ENCODE assay signal across 15 cellular contexts in genomic region chr2:23586691-23587090, GRCh38.
"Had no signal": no experiment of that assay in that cellular context is flagged by ENCODE, and none has a peak within 500 bp of the region (broad histone marks: within the 10 kb centered on the region; RNA-seq: fewer than 3 reads in every experiment).

No MANE protein-coding gene starts in this region.

- H3K9me3 Mint-ChIP-seq: activated naive CD8-positive, alpha-beta T cell treated with anti-CD3 and anti-CD28 coated beads, Interleukin-2, amount 10 ng/mL, durations not matched to agents 7 days and 5 days; central memory CD8-positive, alpha-beta T cell had no signal

- H3K27me3 Mint-ChIP-seq: activated naive CD8-positive, alpha-beta T cell treated with anti-CD3 and anti-CD28 coated beads, Interleukin-2, amount 10 ng/mL, durations not matched to agents 7 days and 5 days had no signal

- H3K27me3 ChIP-seq: brain microvascular endothelial cell, upper lobe of left lung had no signal

- H3K36me3 ChIP-seq: brain microvascular endothelial cell, upper lobe of left lung had no signal

- H3K79me2 ChIP-seq: parathyroid adenoma had no signal

- H3K4me3 Mint-ChIP-seq: activated naive CD8-positive, alpha-beta T cell treated with anti-CD3 and anti-CD28 coated beads, Interleukin-2, amount 10 ng/mL, durations not matched to agents 7 days and 5 days; central memory CD8-positive, alpha-beta T cell had no signal

- H3K4me3 ChIP-seq: coronary artery, upper lobe of left lung had no signal

- H3K4me1 Mint-ChIP-seq: activated naive CD8-positive, alpha-beta T cell treated with anti-CD3 and anti-CD28 coated beads, Interleukin-2, amount 10 ng/mL, durations not matched to agents 7 days and 5 days; central memory CD8-positive, alpha-beta T cell had no signal

- H3K9me3 ChIP-seq: upper lobe of left lung had no signal

- DNase-seq: activated naive CD4-positive, alpha-beta T cell; activated naive CD8-positive, alpha-beta T cell treated with anti-CD3 and anti-CD28 coated beads, Interleukin-2, amount 10 ng/mL, durations not matched to agents 7 days and 5 days; brain microvascular endothelial cell; foreskin fibroblast; kidney glomerular epithelial cell; mesenchymal stem cell; stimulated activated CD4-positive, alpha-beta T cell treated with anti-CD3 and anti-CD28 coated beads, Interleukin-4, amount 100 ng/mL, for 1 hour; stimulated activated naive CD4-positive, alpha-beta T cell; substantia nigra; T-helper 1 cell; T1000; upper lobe of left lung had no signal

- H2AFZ ChIP-seq: parathyroid adenoma had no signal

- H3K4me1 ChIP-seq: parathyroid adenoma, upper lobe of left lung had no signal

- H3K27ac Mint-ChIP-seq: activated naive CD8-positive, alpha-beta T cell treated with anti-CD3 and anti-CD28 coated beads, Interleukin-2, amount 10 ng/mL, durations not matched to agents 7 days and 5 days had no signal

- H3K36me3 Mint-ChIP-seq: activated naive CD8-positive, alpha-beta T cell treated with anti-CD3 and anti-CD28 coated beads, Interleukin-2, amount 10 ng/mL, durations not matched to agents 7 days and 5 days had no signal

- H3K9ac ChIP-seq: parathyroid adenoma had no signal

- H3K27ac ChIP-seq: brain microvascular endothelial cell, parathyroid adenoma, upper lobe of left lung had no signal
